2 cellular contexts compared by ENCODE assay signal in the genomic region with DNA sequence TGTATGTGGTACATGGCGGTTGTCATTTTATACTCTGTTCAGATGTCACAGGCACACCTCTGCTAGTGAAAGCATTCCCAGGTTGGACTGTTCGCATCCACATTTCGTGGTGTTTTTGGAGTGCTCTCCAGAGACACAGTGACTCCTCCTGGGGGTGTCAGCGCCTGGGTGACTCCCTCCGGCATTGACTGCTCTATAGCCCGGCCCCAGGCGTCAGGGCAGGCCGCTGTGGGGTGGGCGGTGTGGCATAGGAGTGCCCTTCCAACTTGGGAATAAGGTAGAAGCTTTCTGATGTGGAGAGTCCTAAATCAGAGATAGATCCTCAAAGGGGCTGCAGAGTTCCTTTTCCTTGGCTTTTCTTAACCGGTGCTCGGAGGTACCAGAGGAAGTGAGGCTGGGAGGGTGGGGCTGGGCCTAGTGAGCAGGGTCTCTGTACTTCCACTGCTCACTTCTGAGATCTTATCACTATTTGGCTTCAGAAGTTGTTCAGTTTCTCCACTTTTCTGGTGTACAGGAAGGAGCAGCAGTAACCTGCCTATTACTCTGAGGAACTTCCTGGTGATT.
A peak's percentile ranks its signal among the peaks of the same experiment; 100 is the strongest.
TF ChIP-seq lines count a peak whose summit lies in the region.

No MANE protein-coding gene starts in this region.

TF ChIP-seq in HepG2, 621 proteins besides CTCF, POLR2A, EP300 and RAD21:
- TF ChIP-seq, protein P1, sequence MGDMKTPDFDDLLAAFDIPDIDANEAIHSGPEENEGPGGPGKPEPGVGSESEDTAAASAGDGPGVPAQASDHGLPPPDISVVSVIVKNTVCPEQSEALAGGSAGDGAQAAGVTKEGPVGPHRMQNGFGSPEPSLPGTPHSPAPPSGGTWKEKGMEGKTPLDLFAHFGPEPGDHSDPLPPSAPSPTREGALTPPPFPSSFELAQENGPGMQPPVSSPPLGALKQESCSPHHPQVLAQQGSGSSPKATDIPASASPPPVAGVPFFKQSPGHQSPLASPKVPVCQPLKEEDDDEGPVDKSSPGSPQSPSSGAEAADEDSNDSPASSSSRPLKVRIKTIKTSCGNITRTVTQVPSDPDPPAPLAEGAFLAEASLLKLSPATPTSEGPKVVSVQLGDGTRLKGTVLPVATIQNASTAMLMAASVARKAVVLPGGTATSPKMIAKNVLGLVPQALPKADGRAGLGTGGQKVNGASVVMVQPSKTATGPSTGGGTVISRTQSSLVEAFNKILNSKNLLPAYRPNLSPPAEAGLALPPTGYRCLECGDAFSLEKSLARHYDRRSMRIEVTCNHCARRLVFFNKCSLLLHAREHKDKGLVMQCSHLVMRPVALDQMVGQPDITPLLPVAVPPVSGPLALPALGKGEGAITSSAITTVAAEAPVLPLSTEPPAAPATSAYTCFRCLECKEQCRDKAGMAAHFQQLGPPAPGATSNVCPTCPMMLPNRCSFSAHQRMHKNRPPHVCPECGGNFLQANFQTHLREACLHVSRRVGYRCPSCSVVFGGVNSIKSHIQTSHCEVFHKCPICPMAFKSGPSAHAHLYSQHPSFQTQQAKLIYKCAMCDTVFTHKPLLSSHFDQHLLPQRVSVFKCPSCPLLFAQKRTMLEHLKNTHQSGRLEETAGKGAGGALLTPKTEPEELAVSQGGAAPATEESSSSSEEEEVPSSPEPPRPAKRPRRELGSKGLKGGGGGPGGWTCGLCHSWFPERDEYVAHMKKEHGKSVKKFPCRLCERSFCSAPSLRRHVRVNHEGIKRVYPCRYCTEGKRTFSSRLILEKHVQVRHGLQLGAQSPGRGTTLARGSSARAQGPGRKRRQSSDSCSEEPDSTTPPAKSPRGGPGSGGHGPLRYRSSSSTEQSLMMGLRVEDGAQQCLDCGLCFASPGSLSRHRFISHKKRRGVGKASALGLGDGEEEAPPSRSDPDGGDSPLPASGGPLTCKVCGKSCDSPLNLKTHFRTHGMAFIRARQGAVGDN (CRISPR knock-in tag; IDR thresholded peaks at IDR 0.05): peak; percentile 40; the same call in 1 of the 2 replicates
- 0 out of 2 replicates have a peak, but pooled peaks have one; percentile 33 for TF ChIP-seq ZNF501 (CRISPR knock-in tag; IDR thresholded peaks at IDR 0.05)
- TF ChIP-seq MIER2 (CRISPR knock-in tag; IDR thresholded peaks at IDR 0.05): no peak
- 0 out of 2 replicates have a peak, but pooled peaks have one; percentile 1 for TF ChIP-seq MXD4 (CRISPR knock-in tag; IDR thresholded peaks at IDR 0.05)
- 0 out of 2 replicates have a peak, but pooled peaks have one; percentile 18 for TF ChIP-seq ZMYM4 (CRISPR knock-in tag; IDR thresholded peaks at IDR 0.05)

TF ChIP-seq in SK-N-SH treated with all-trans-retinoic acid at 6 μM for 48 hours, 23 proteins besides CTCF, POLR2A, EP300 and RAD21 (continued from another document):
- TF ChIP-seq, protein P2, sequence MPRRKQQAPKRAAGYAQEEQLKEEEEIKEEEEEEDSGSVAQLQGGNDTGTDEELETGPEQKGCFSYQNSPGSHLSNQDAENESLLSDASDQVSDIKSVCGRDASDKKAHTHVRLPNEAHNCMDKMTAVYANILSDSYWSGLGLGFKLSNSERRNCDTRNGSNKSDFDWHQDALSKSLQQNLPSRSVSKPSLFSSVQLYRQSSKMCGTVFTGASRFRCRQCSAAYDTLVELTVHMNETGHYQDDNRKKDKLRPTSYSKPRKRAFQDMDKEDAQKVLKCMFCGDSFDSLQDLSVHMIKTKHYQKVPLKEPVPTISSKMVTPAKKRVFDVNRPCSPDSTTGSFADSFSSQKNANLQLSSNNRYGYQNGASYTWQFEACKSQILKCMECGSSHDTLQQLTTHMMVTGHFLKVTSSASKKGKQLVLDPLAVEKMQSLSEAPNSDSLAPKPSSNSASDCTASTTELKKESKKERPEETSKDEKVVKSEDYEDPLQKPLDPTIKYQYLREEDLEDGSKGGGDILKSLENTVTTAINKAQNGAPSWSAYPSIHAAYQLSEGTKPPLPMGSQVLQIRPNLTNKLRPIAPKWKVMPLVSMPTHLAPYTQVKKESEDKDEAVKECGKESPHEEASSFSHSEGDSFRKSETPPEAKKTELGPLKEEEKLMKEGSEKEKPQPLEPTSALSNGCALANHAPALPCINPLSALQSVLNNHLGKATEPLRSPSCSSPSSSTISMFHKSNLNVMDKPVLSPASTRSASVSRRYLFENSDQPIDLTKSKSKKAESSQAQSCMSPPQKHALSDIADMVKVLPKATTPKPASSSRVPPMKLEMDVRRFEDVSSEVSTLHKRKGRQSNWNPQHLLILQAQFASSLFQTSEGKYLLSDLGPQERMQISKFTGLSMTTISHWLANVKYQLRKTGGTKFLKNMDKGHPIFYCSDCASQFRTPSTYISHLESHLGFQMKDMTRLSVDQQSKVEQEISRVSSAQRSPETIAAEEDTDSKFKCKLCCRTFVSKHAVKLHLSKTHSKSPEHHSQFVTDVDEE (CRISPR knock-in tag; IDR thresholded peaks at IDR 0.05): no peak
- TF ChIP-seq, protein P3, sequence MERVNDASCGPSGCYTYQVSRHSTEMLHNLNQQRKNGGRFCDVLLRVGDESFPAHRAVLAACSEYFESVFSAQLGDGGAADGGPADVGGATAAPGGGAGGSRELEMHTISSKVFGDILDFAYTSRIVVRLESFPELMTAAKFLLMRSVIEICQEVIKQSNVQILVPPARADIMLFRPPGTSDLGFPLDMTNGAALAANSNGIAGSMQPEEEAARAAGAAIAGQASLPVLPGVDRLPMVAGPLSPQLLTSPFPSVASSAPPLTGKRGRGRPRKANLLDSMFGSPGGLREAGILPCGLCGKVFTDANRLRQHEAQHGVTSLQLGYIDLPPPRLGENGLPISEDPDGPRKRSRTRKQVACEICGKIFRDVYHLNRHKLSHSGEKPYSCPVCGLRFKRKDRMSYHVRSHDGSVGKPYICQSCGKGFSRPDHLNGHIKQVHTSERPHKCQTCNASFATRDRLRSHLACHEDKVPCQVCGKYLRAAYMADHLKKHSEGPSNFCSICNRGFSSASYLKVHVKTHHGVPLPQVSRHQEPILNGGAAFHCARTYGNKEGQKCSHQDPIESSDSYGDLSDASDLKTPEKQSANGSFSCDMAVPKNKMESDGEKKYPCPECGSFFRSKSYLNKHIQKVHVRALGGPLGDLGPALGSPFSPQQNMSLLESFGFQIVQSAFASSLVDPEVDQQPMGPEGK (CRISPR knock-in tag; IDR thresholded peaks at IDR 0.05; ENCODE audit: borderline replicate concordance): no peak
- TF ChIP-seq OSR1 (CRISPR knock-in tag; IDR thresholded peaks at IDR 0.05) (no peak), TCF4 (CRISPR knock-in tag; IDR thresholded peaks at IDR 0.05; ENCODE audit: borderline replicate concordance) (no peak), ZNF8 (CRISPR knock-in tag; IDR thresholded peaks at IDR 0.05) (no peak), CSDC2 (CRISPR knock-in tag; IDR thresholded peaks at IDR 0.05) (no peak), ZFP30 (CRISPR knock-in tag; IDR thresholded peaks at IDR 0.05) (no peak)
TF ChIP-seq in SK-N-SH treated with all-trans-retinoic acid at 6 μM for 48 hours: peak in this region for 0.
